Comparison of ENCODE assay signal across 3 cellular contexts in the genomic region with DNA sequence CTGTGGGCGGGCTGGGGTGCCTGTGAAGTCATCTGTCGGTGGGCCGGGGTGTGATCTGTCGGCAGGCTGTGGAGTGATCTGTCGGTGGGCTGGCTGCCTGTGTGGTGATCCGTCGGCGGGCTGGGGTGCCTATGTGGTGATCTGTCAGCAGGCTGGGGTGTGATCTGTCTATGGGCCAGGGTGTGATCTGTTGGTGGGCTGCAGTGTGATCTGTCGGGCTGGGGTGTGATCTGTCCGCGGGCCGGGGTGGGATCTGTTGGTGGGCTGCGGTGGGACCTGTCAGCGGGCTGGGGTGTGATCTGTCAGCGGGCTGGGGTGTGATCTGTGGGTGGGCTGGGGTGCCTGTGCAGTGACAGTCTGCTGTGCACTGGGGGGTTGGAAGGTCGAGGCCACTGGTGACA.
A peak's percentile ranks its signal among the peaks of the same experiment; 100 is the strongest.
TF ChIP-seq lines count a peak whose summit lies in the region.

No MANE protein-coding gene starts in this region.

TF ChIP-seq in HEK293, 187 proteins besides CTCF, POLR2A, EP300 and RAD21 (continued from another document):
- TF ChIP-seq, protein P1, sequence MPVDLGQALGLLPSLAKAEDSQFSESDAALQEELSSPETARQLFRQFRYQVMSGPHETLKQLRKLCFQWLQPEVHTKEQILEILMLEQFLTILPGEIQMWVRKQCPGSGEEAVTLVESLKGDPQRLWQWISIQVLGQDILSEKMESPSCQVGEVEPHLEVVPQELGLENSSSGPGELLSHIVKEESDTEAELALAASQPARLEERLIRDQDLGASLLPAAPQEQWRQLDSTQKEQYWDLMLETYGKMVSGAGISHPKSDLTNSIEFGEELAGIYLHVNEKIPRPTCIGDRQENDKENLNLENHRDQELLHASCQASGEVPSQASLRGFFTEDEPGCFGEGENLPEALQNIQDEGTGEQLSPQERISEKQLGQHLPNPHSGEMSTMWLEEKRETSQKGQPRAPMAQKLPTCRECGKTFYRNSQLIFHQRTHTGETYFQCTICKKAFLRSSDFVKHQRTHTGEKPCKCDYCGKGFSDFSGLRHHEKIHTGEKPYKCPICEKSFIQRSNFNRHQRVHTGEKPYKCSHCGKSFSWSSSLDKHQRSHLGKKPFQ (tag by site-specific recombination; IDR thresholded peaks at IDR 0.05), result peak; percentile 84

TF ChIP-seq in HepG2, 621 proteins besides CTCF, POLR2A, EP300 and RAD21 (continued from another document):
- no peak for TF ChIP-seq RFX5 (IDR thresholded peaks at IDR 0.05; ENCODE audit: low read depth, low read length)
- no peak for TF ChIP-seq KLF16 (CRISPR knock-in tag; IDR thresholded peaks at IDR 0.05)
- TF ChIP-seq SSRP1 (CRISPR knock-in tag; IDR thresholded peaks at IDR 0.05), result no peak
- TF ChIP-seq DPF2 (CRISPR knock-in tag; IDR thresholded peaks at IDR 0.05; ENCODE audit: borderline replicate concordance, low read depth), result no peak
- no peak for TF ChIP-seq ZNF556 (CRISPR knock-in tag; IDR thresholded peaks at IDR 0.05; ENCODE audit: borderline replicate concordance)

TF ChIP-seq in SK-N-SH, 30 proteins besides CTCF, POLR2A, EP300 and RAD21 (continued from another document):
- TF ChIP-seq, protein P2, sequence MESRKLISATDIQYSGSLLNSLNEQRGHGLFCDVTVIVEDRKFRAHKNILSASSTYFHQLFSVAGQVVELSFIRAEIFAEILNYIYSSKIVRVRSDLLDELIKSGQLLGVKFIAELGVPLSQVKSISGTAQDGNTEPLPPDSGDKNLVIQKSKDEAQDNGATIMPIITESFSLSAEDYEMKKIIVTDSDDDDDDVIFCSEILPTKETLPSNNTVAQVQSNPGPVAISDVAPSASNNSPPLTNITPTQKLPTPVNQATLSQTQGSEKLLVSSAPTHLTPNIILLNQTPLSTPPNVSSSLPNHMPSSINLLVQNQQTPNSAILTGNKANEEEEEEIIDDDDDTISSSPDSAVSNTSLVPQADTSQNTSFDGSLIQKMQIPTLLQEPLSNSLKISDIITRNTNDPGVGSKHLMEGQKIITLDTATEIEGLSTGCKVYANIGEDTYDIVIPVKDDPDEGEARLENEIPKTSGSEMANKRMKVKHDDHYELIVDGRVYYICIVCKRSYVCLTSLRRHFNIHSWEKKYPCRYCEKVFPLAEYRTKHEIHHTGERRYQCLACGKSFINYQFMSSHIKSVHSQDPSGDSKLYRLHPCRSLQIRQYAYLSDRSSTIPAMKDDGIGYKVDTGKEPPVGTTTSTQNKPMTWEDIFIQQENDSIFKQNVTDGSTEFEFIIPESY (IDR thresholded peaks at IDR 0.05; ENCODE audit: borderline replicate concordance, low read depth), result no peak
